In genomic region chr9:131410051-131410491, GRCh38 we compare ENCODE assay signal across 9 cellular contexts. TPM values are rescaled to one million over a fixed set of nuclear protein-coding genes. Genes with fewer than 3 reads are reported as not detected.
A peak's percentile ranks its signal among the peaks of the same experiment; 100 is the strongest.
DNase-seq lines count a peak whose midpoint lies in the region; TF ChIP-seq lines count a peak whose summit lies in the region.
"Had no signal": no experiment of that assay in that cellular context is flagged by ENCODE, and none has a peak within 500 bp of the region (broad histone marks: within the 10 kb centered on the region; RNA-seq: fewer than 3 reads in every experiment).

No MANE protein-coding gene starts in this region.

- peak; percentile 79 to 94 for DNase-seq in HL-60 (ENCODE audit: low read depth in 1 of 2, low spot score in 1 of 2)
- DNase-seq in SIG-M5 (lab: John Stamatoyannopoulos, UW) = peak; percentile 52
- peak; percentile 5 for DNase-seq in effector CD8-positive, alpha-beta T cell (lab: John Stamatoyannopoulos, UW)
- no peak for DNase-seq in NCI-H1092 treated with DMSO at 0.1 percent for 48 hours (lab: John Stamatoyannopoulos, UW)
- DNase-seq in H4 (ENCODE audit: low spot score) = no peak
- no peak for DNase-seq in NCI-H748 (lab: John Stamatoyannopoulos, UW; ENCODE audit: unreplicated experiment)
- DNase-seq in amygdala (lab: John Stamatoyannopoulos, UW) = no peak

- peaks cover 50% of the 10 kb centered on the region for H3K4me1 ChIP-seq in skeletal muscle satellite cell (ENCODE audit: control insufficient read depth, insufficient read depth, low read length)

- peak overlapping the region; percentile 73 for H3K27ac ChIP-seq in HL-60 (replicated peaks)

- H3K27me3 ChIP-seq in HL-60 (ENCODE audit: insufficient read depth, poor library complexity, severe bottlenecking) = no peaks in the 10 kb centered on the region
- H3K27me3 ChIP-seq in skeletal muscle satellite cell (ENCODE audit: control insufficient read depth, insufficient read depth, low read length) = no peaks in the 10 kb centered on the region
- H3K27me3 ChIP-seq: left lung had no signal

- no peaks in the 10 kb centered on the region for H3K9me3 ChIP-seq in skeletal muscle satellite cell (replicated peaks; ENCODE audit: low read length)
- H3K9me3 ChIP-seq: left lung had no signal

- peaks cover 4% of the 10 kb centered on the region for H3K36me3 ChIP-seq in skeletal muscle satellite cell (ENCODE audit: insufficient read depth, low read length)

- no peak overlapping the region for H3K4me3 ChIP-seq in HL-60 (replicated peaks; ENCODE audit: insufficient read depth, low read length)
- H3K4me3 ChIP-seq in skeletal muscle satellite cell (ENCODE audit: low read length) = no peak overlapping the region
- H3K4me3 ChIP-seq: left lung had no signal

- H3K4me2 ChIP-seq in skeletal muscle satellite cell (ENCODE audit: low read length) = peak overlapping the region; percentile 54

- H3K9ac ChIP-seq in skeletal muscle satellite cell (ENCODE audit: low read depth, low read length) = no peak overlapping the region

- TF ChIP-seq CTCF in HL-60 (IDR thresholded peaks at IDR 0.05; ENCODE audit: insufficient read depth, low read length) = no peak

RNA-seq across cellular contexts. Expression of gene PRRC2B, which starts 16.2 kb away (rescaled TPM):
- 51.7 and 54.2 TPM in 2 replicates for total RNA-seq in skeletal muscle satellite cell (2012; rRNA removed)
- total RNA-seq in H4 (2014; rRNA removed; shearing (Covaris generic)) = 26.2 and 33.1 TPM in 2 replicates

Comparison
In these comparisons a context has a peak if more than half of its experiments do, and no peak if none do; other contexts are left out.
1. DNase-seq: peak in HL-60 (2 of 2), SIG-M5 (single experiment) and effector CD8-positive, alpha-beta T cell (single experiment); none in NCI-H1092 treated with DMSO at 0.1 percent for 48 hours (single experiment), H4 (single experiment), NCI-H748 (single experiment) and amygdala (0 of 56).